Comparison of ENCODE assay signal across 13 cellular contexts in the genomic region with DNA sequence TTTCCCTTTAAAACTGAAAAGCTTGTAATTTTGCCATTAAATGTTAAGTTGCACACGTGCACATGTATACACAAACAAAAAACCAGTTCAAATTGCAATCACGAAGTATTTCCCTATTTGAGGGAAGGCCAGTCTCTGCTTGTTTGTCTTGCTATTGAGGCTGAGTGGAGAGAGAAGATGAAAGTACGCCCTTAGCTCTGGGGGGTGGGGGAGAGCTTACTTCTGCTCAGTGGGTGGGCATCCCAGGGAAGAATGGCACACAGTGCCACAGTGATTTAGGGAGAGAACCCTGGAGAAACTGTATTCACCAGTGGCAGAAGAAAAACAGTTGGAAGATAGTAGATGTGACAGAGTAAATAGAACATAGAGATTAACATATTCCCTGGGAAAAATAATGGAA. TPM values are rescaled to one million over a fixed set of nuclear protein-coding genes. Genes with fewer than 3 reads are reported as not detected.
DNase-seq lines count a peak whose midpoint lies in the region; ATAC-seq, FAIRE-seq and TF ChIP-seq lines count a peak whose summit lies in the region.
"Had no signal": no experiment of that assay in that cellular context is flagged by ENCODE, and none has a peak within 500 bp of the region (broad histone marks: within the 10 kb centered on the region; RNA-seq: fewer than 3 reads in every experiment).

No MANE protein-coding gene starts in this region.

- peak; percentile 36 for FAIRE-seq in HTR-8/SVneo (lab: Jason Lieb, UNC)
- FAIRE-seq in HepG2 (lab: Jason Lieb, UNC): peak; percentile 56

- BruUV-seq in MCF 10A (replicated peaks; lab: Mats Ljungman, UMichigan): no TSS peak
- BruUV-seq in HepG2 (replicated peaks; lab: Mats Ljungman, UMichigan): no TSS peak

- H3K79me2 ChIP-seq in HepG2 (ENCODE audit: insufficient read depth, low read length): peaks cover 97% of the 10 kb centered on the region

- no peak overlapping the region for H2AFZ ChIP-seq in HepG2 (ENCODE audit: low read length)

- POLR2A ChIA-PET in MCF 10A (lab: Yijun Ruan, JAX) (interaction anchor here (0.5 to 3.6 kb wide), 16 partner anchors 8 to 201 kb away, joined by 3 to 21 read pairs (median 5); a partner anchor contains a TSS), HepG2 (lab: Yijun Ruan, JAX) (no interaction called here)

- peaks cover 7 to 19% of the 10 kb centered on the region in 2 experiments; a peak in 4 of 5 replicates for H3K36me3 ChIP-seq in HepG2 (replicated peaks in 1 of 2; ENCODE audit: control insufficient read depth in 1 of 2, insufficient read depth in 2 of 2, low read length in 2 of 2)
- no peaks in the 10 kb centered on the region for H3K36me3 ChIP-seq in tibial artery

- H4K20me1 ChIP-seq in HepG2 (ENCODE audit: insufficient read depth, low read length): peaks cover 23% of the 10 kb centered on the region

- H3K27ac Mint-ChIP-seq in MCF 10A (ENCODE audit: low read depth, unreplicated experiment): peak overlapping the region; percentile 87
- H3K27ac Mint-ChIP-seq: activated CD8-positive, alpha-beta T cell treated with anti-CD3 and anti-CD28 coated beads for 36 hours; activated T-helper 17 cell treated with anti-CD3 and anti-CD28 coated beads, Interleukin-2, amount 50 U/mL, for 72 hours; CD14-positive monocyte; dendritic cell treated with granulocyte-macrophage colony-stimulating factor and Interleukin-4, amounts not matched to agents 40 ng/mL and 50 ng/mL, for 4 days had no signal

- no peak for ATAC-seq in HepG2
- ATAC-seq: activated CD8-positive, alpha-beta T cell treated with anti-CD3 and anti-CD28 coated beads for 36 hours; activated T-helper 17 cell treated with anti-CD3 and anti-CD28 coated beads, Interleukin-2, amount 50 U/mL, for 72 hours had no signal

- H3K9ac ChIP-seq in HepG2 (ENCODE audit: insufficient read depth, low read depth, low read length): no peak overlapping the region

- no peak for DNase-seq in HTR-8/SVneo (ENCODE audit: insufficient read length, low spot score)
- DNase-seq in MCF 10A (ENCODE audit: unreplicated experiment): no peak
- DNase-seq in HepG2 (ENCODE audit: low spot score): peak; percentile 27
- DNase-seq in tibial artery: no peak
- no peak for DNase-seq in posterior vena cava (ENCODE audit: low spot score)
- DNase-seq in GOT3 (lab: John Stamatoyannopoulos, UW): no peak
- no peak for DNase-seq in stimulated activated CD4-positive, alpha-beta T cell treated with anti-CD3 and anti-CD28 coated beads, Interleukin-4, amount 100 ng/mL, for 1 hour
- DNase-seq: activated CD8-positive, alpha-beta T cell treated with anti-CD3 and anti-CD28 coated beads for 36 hours; NCI-H1092; testis had no signal

- no peak for TF ChIP-seq RAD21 in HepG2 (CRISPR knock-in tag; IDR thresholded peaks at IDR 0.05)

- intact Hi-C loops in MCF 10A (cut with micrococcal nuclease): no loop called here
- intact Hi-C loops in HepG2 (cut with micrococcal nuclease; ENCODE audit: unreplicated experiment): loop anchor here (5.0 to 10.0 kb wide), 4 partner anchors 33 to 486 kb away; a partner anchor contains a TSS
- intact Hi-C loops in tibial artery (cut with DNase I; ENCODE audit: low total_unique reads): loop anchor here (10.0 kb wide), 1 partner anchor 56 kb away; no protein-coding TSS in a partner anchor
- intact Hi-C loops in posterior vena cava (cut with DNase I): loop anchor here (10.0 kb wide), 2 partner anchors 56 to 156 kb away; no protein-coding TSS in a partner anchor

- 18% methylated on average over 3 of the region's 3 CpGs for WGBS in HepG2 (ENCODE audit: low lambda C conversion rate)

- no peak for TF ChIP-seq POLR2A in HepG2 (IDR thresholded peaks at IDR 0.05; ENCODE audit: insufficient read depth in 1 of 2, low read depth in 2 of 2, low read length in 2 of 2)

- H3K4me2 ChIP-seq in HepG2 (ENCODE audit: low read depth, low read length): peak overlapping the region; percentile 25

- no peaks in the 10 kb centered on the region for H3K27me3 Mint-ChIP-seq in MCF 10A (ENCODE audit: insufficient read depth, unreplicated experiment)

- H3K36me3 Mint-ChIP-seq in MCF 10A (ENCODE audit: insufficient read depth, unreplicated experiment): peaks cover 35% of the 10 kb centered on the region
- H3K36me3 Mint-ChIP-seq: CD14-positive monocyte had no signal

- H3K27ac ChIP-seq in HepG2 (ENCODE audit: extremely low read length, insufficient read depth, low read length) (no peak overlapping the region), tibial artery (peak overlapping the region; percentile 24 to 25)
- H3K27ac ChIP-seq: testis had no signal

- no peaks in the 10 kb centered on the region for H3K9me3 ChIP-seq in HepG2 (ENCODE audit: low read length)
- H3K9me3 ChIP-seq in tibial artery: no peaks in the 10 kb centered on the region
- H3K9me3 ChIP-seq: testis had no signal

- H3K4me1 ChIP-seq in HepG2 (ENCODE audit: insufficient read depth, low read length) (peaks cover 74% of the 10 kb centered on the region), tibial artery (peaks cover 0 to 83% (median 43%) of the 10 kb centered on the region in 4 donors)

- TF ChIP-seq CTCF in MCF 10A (IDR thresholded peaks at IDR 0.05; ENCODE audit: unreplicated experiment) (no peak), HepG2 (CRISPR knock-in tag; IDR thresholded peaks at IDR 0.05) (no peak), tibial artery (IDR thresholded peaks at IDR 0.05) (no peak)

- H3K4me3 ChIP-seq in HepG2 (replicated peaks in 1 of 3; ENCODE audit: insufficient read depth in 1 of 3, low read depth in 2 of 3, low read length in 3 of 3): no peak overlapping the region; a peak in 1 of 6 replicates
- H3K4me3 ChIP-seq in tibial artery: no peak overlapping the region
- H3K4me3 ChIP-seq: testis had no signal

- TF ChIP-seq EP300 in HepG2 (IDR thresholded peaks at IDR 0.05; ENCODE audit: low read depth in 2 of 2, low read length in 2 of 2) (no peak), HepG2 (CRISPR knock-in tag; IDR thresholded peaks at IDR 0.05; ENCODE audit: borderline replicate concordance) (no peak)

- H3K9me3 Mint-ChIP-seq in MCF 10A (ENCODE audit: unreplicated experiment): no peaks in the 10 kb centered on the region
- H3K9me3 Mint-ChIP-seq: activated CD8-positive, alpha-beta T cell treated with anti-CD3 and anti-CD28 coated beads for 36 hours; activated T-helper 17 cell treated with anti-CD3 and anti-CD28 coated beads, Interleukin-2, amount 50 U/mL, for 72 hours; dendritic cell treated with granulocyte-macrophage colony-stimulating factor and Interleukin-4, amounts not matched to agents 40 ng/mL and 50 ng/mL, for 4 days had no signal

- no peaks in the 10 kb centered on the region for H3K27me3 ChIP-seq in HepG2 (ENCODE audit: control insufficient read depth in 1 of 2, insufficient read depth in 2 of 2, low read length in 2 of 2)
- no peaks in the 10 kb centered on the region for H3K27me3 ChIP-seq in tibial artery
- H3K27me3 ChIP-seq: testis had no signal

- peak overlapping the region; percentile 54 for H3K4me3 Mint-ChIP-seq in MCF 10A (ENCODE audit: unreplicated experiment)
- H3K4me3 Mint-ChIP-seq: activated CD8-positive, alpha-beta T cell treated with anti-CD3 and anti-CD28 coated beads for 36 hours; activated T-helper 17 cell treated with anti-CD3 and anti-CD28 coated beads, Interleukin-2, amount 50 U/mL, for 72 hours; dendritic cell treated with granulocyte-macrophage colony-stimulating factor and Interleukin-4, amounts not matched to agents 40 ng/mL and 50 ng/mL, for 4 days had no signal

- in situ Hi-C loops in HepG2 (cut with HindIII; ENCODE audit: extremely low pct_ligation_motif_present, low pct_unique_long_range_greater_than_20kb): no loop called here

- H3K4me1 Mint-ChIP-seq in MCF 10A (ENCODE audit: insufficient read depth, unreplicated experiment): peaks cover 28% of the 10 kb centered on the region
- H3K4me1 Mint-ChIP-seq: activated T-helper 17 cell treated with anti-CD3 and anti-CD28 coated beads, Interleukin-2, amount 50 U/mL, for 72 hours had no signal

- CTCF ChIA-PET in MCF 10A (lab: Yijun Ruan, JAX) (interaction anchor here (0.7 to 1.7 kb wide), 4 partner anchors 11 to 258 kb away, joined by 3 to 13 read pairs (median 4); no protein-coding TSS in a partner anchor), HepG2 (lab: Yijun Ruan, JAX; ENCODE audit: low intra/inter-chr PET ratio, low total read pairs) (no interaction called here)

TF ChIP-seq in HepG2, 621 proteins besides CTCF, POLR2A, EP300 and RAD21 (continues in another document):
- TF ChIP-seq ZNF605 (CRISPR knock-in tag; IDR thresholded peaks at IDR 0.05) (no peak), CREM (IDR thresholded peaks at IDR 0.05) (0 out of 2 replicates have a peak, but pooled peaks have one; percentile 16), CREM (CRISPR knock-in tag; IDR thresholded peaks at IDR 0.05) (no peak), ZNF441 (CRISPR knock-in tag; IDR thresholded peaks at IDR 0.05; ENCODE audit: borderline replicate concordance) (no peak), ZNF160 (CRISPR knock-in tag; IDR thresholded peaks at IDR 0.05) (no peak), NONO (IDR thresholded peaks at IDR 0.05) (no peak), NONO (CRISPR knock-in tag; conservative IDR thresholded peaks at IDR 0.05) (no peak), ZNF234 (CRISPR knock-in tag; conservative IDR thresholded peaks at IDR 0.05) (no peak)

RNA-seq across cellular contexts. Expression of a gene that starts 8.7 kb away (rescaled TPM):
- 139 and 158 TPM in 2 replicates for total RNA-seq in MCF 10A (2022)
- 91.0 and 108 TPM in 2 replicates for total RNA-seq in HepG2 (2016; rRNA removed; fragmentation: Illumina TruSeq; extraction: Trizol)
- total RNA-seq in HepG2 (2016; cell fraction: cytosol; rRNA removed; fragmentation: Illumina TruSeq; extraction: Trizol; ENCODE audit: low read depth): 18.3 and 18.7 TPM in 2 replicates
- total RNA-seq in HepG2 (2016; cell fraction: insoluble cytoplasmic fraction; rRNA removed; fragmentation: Illumina TruSeq; extraction: Trizol): 92.8 and 93.3 TPM in 2 replicates
- total RNA-seq in HepG2 (2016; cell fraction: membrane; rRNA removed; fragmentation: Illumina TruSeq; extraction: Trizol): 49.6 and 53.1 TPM in 2 replicates
- total RNA-seq in HepG2 (2016; cell fraction: nucleus; rRNA removed; fragmentation: Illumina TruSeq; extraction: Trizol): 71.2 and 71.8 TPM in 2 replicates
- polyA plus RNA-seq in HepG2 (2011; rRNA removed): 54.6 and 59.5 TPM in 2 replicates
- 43.4 and 52.7 TPM in 2 replicates for polyA plus RNA-seq in HepG2 (2011; cell fraction: cytosol; rRNA removed)
- 55.8 and 69.5 TPM in 2 replicates for polyA plus RNA-seq in HepG2 (2011; cell fraction: nucleus; rRNA removed)
- 49.5 and 56.9 TPM in 2 replicates for polyA plus RNA-seq in HepG2 (2012)
- polyA plus RNA-seq in HepG2 (2016; cell fraction: cytosol; fragmentation: Illumina TruSeq; extraction: Trizol; ENCODE audit: low read depth): 10.2 and 10.9 TPM in 2 replicates
- 81.7 and 83.7 TPM in 2 replicates for polyA plus RNA-seq in HepG2 (2016; cell fraction: insoluble cytoplasmic fraction; fragmentation: Illumina TruSeq; extraction: Trizol; ENCODE audit: low read depth)
- 22.9 and 23.0 TPM in 2 replicates for polyA plus RNA-seq in HepG2 (2016; cell fraction: membrane; fragmentation: Illumina TruSeq; extraction: Trizol; ENCODE audit: low read depth)
- polyA plus RNA-seq in HepG2 (2016; cell fraction: nucleus; fragmentation: Illumina TruSeq; extraction: Trizol; ENCODE audit: insufficient read depth, low read depth): 74.1 and 74.4 TPM in 2 replicates
- 196 and 205 TPM in 2 replicates for polyA minus RNA-seq in HepG2 (2011; rRNA and poly(A)+ RNA removed; ENCODE audit: low replicate concordance)
- polyA minus RNA-seq in HepG2 (2011; cell fraction: cytosol; rRNA and poly(A)+ RNA removed): 79.4 and 97.8 TPM in 2 replicates
- 115 and 136 TPM in 2 replicates for polyA minus RNA-seq in HepG2 (2011; cell fraction: nucleus; rRNA and poly(A)+ RNA removed)
- total RNA-seq in posterior vena cava: 100 to 1,000 TPM; 203 to 281 TPM
- total RNA-seq: activated CD8-positive, alpha-beta T cell treated with anti-CD3 and anti-CD28 coated beads for 36 hours had no signal
- polyA plus RNA-seq: CD14-positive monocyte had no signal
